18 cellular contexts compared by ENCODE assay signal in genomic region chr9:17003576-17004240, GRCh38.
DNase-seq lines count a peak whose midpoint lies in the region; ATAC-seq, FAIRE-seq and TF ChIP-seq lines count a peak whose summit lies in the region.
"Had no signal": no experiment of that assay in that cellular context is flagged by ENCODE, and none has a peak within 500 bp of the region (broad histone marks: within the 10 kb centered on the region; RNA-seq: fewer than 3 reads in every experiment).

No MANE protein-coding gene starts in this region.

- no peak overlapping the region for H3K9ac ChIP-seq in SK-N-MC (ENCODE audit: insufficient read length)
- H3K9ac ChIP-seq: parathyroid adenoma had no signal

- H4K20me1 ChIP-seq in GM23338 (replicated peaks; ENCODE audit: insufficient read depth) = no peaks in the 10 kb centered on the region

- H3F3A ChIP-seq in GM23338 (replicated peaks; ENCODE audit: low read depth) = no peaks in the 10 kb centered on the region

- no peak for TF ChIP-seq CTCF in GM23338 (conservative IDR thresholded peaks at IDR 0.05; ENCODE audit: low read depth in 2 of 2)
- TF ChIP-seq CTCF in fibroblast of mammary gland (conservative IDR thresholded peaks at IDR 0.05; ENCODE audit: control insufficient read depth, insufficient read depth, low read depth, low read length) = no peak
- no peak for TF ChIP-seq CTCF in D721Med (IDR thresholded peaks at IDR 0.05; ENCODE audit: insufficient read depth, missing control alignments)
- TF ChIP-seq CTCF in psoas muscle (IDR thresholded peaks at IDR 0.05) = no peak

- H3K4me1 Mint-ChIP-seq in GM23338 = peaks cover 12% of the 10 kb centered on the region; the same call in 2 of the 3 replicates
- H3K4me1 Mint-ChIP-seq: activated naive CD4-positive, alpha-beta T cell treated with anti-CD3 and anti-CD28 coated beads, Interleukin-2, amount 10 ng/mL, durations not matched to agents 7 days and 5 days; stimulated activated effector memory CD8-positive, alpha-beta T cell treated with anti-CD3 and anti-CD28 coated beads, Interleukin-12 subunit alpha, Interleukin-12 subunit beta, amount 100 ng/mL, for 72 hours had no signal

- no peak for FAIRE-seq in D721Med (lab: Jason Lieb, UNC)
- FAIRE-seq: frontal cortex had no signal

- H3K4me2 ChIP-seq in GM23338 = no peak overlapping the region

- H3K27ac ChIP-seq in GM23338 (ENCODE audit: low read depth) (peak overlapping the region; percentile 9; the same call in 1 of the 2 replicates), SK-N-MC (peak overlapping the region; percentile 87; the same call in 1 of the 2 replicates), psoas muscle (no peak overlapping the region), aorta (ENCODE audit: low read depth in 1 of 2, low read length in 2 of 2) (no peak overlapping the region)
- H3K27ac ChIP-seq: breast epithelium, parathyroid adenoma, spleen had no signal

- H3K36me3 ChIP-seq in GM23338 (ENCODE audit: insufficient read depth) (no peaks in the 10 kb centered on the region), SK-N-MC (ENCODE audit: insufficient read depth, low read length) (no peaks in the 10 kb centered on the region), psoas muscle (ENCODE audit: insufficient read depth in 1 of 2, low read depth in 1 of 2) (no peaks in the 10 kb centered on the region), aorta (ENCODE audit: control insufficient read depth in 1 of 2, insufficient read depth in 2 of 2, low read length in 1 of 2) (no peaks in the 10 kb centered on the region), H7 (replicated peaks; ENCODE audit: control insufficient read depth, insufficient read depth, low read length) (no peaks in the 10 kb centered on the region)
- H3K36me3 ChIP-seq: breast epithelium, spleen, tibial nerve had no signal

- no peaks in the 10 kb centered on the region; the same call in 1 of the 2 replicates for H3K9me2 ChIP-seq in GM23338 (ENCODE audit: insufficient read depth)

- WGBS in psoas muscle, 3 donors = 91 to 100% (median 94%) methylated on average over 1 of the region's 1 CpG
- WGBS in aorta, 2 donors = 85 to 92% methylated on average over 1 of the region's 1 CpG

- H3K27ac Mint-ChIP-seq in GM23338 = no peak overlapping the region
- H3K27ac Mint-ChIP-seq: activated naive CD4-positive, alpha-beta T cell treated with anti-CD3 and anti-CD28 coated beads, Interleukin-2, amount 10 ng/mL, durations not matched to agents 7 days and 5 days; stimulated activated effector memory CD8-positive, alpha-beta T cell treated with anti-CD3 and anti-CD28 coated beads, Interleukin-12 subunit alpha, Interleukin-12 subunit beta, amount 100 ng/mL, for 72 hours had no signal

- H3K27me3 ChIP-seq in GM23338 (ENCODE audit: insufficient read depth) = no peaks in the 10 kb centered on the region
- H3K27me3 ChIP-seq in psoas muscle (ENCODE audit: insufficient read depth in 3 of 3, low read length in 2 of 3) = no peaks in the 10 kb centered on the region
- no peaks in the 10 kb centered on the region for H3K27me3 ChIP-seq in aorta (ENCODE audit: control insufficient read depth in 1 of 2, insufficient read depth in 2 of 2, low read length in 1 of 2)
- no peaks in the 10 kb centered on the region for H3K27me3 ChIP-seq in H7 (ENCODE audit: control insufficient read depth, insufficient read depth, low read length)
- H3K27me3 ChIP-seq: breast epithelium, tibial nerve had no signal

- H3K4me3 Mint-ChIP-seq in GM23338 = no peak overlapping the region
- H3K4me3 Mint-ChIP-seq: activated naive CD4-positive, alpha-beta T cell treated with anti-CD3 and anti-CD28 coated beads, Interleukin-2, amount 10 ng/mL, durations not matched to agents 7 days and 5 days; stimulated activated effector memory CD8-positive, alpha-beta T cell treated with anti-CD3 and anti-CD28 coated beads, Interleukin-12 subunit alpha, Interleukin-12 subunit beta, amount 100 ng/mL, for 72 hours had no signal

- H3K79me2 ChIP-seq in GM23338 (replicated peaks; ENCODE audit: insufficient read depth) = no peaks in the 10 kb centered on the region
- H3K79me2 ChIP-seq: parathyroid adenoma had no signal

- H3K4me1 ChIP-seq in GM23338 (ENCODE audit: insufficient read depth) (peaks cover 11% of the 10 kb centered on the region), psoas muscle (peaks cover 7% of the 10 kb centered on the region), aorta (ENCODE audit: control insufficient read depth in 1 of 2, insufficient read depth in 2 of 2, low read length in 2 of 2) (peaks cover 0 to 1% of the 10 kb centered on the region in 2 donors)
- H3K4me1 ChIP-seq: breast epithelium, parathyroid adenoma, spleen had no signal

- no peaks in the 10 kb centered on the region for H3K27me3 Mint-ChIP-seq in GM23338 (ENCODE audit: insufficient read depth, low read depth, poor library complexity)
- H3K27me3 Mint-ChIP-seq: activated naive CD4-positive, alpha-beta T cell treated with anti-CD3 and anti-CD28 coated beads, Interleukin-2, amount 10 ng/mL, durations not matched to agents 7 days and 5 days had no signal

- H2AFZ ChIP-seq in GM23338 = peak overlapping the region; percentile 25; the same call in 1 of the 2 replicates
- H2AFZ ChIP-seq: parathyroid adenoma had no signal

- intact Hi-C loops in psoas muscle (cut with DNase I) = no loop called here
- intact Hi-C loops in aorta (cut with DNase I) = no loop called here

- no peaks in the 10 kb centered on the region for H3K9me3 ChIP-seq in SK-N-MC (ENCODE audit: low read depth, low read length)
- H3K9me3 ChIP-seq in psoas muscle = no peaks in the 10 kb centered on the region
- H3K9me3 ChIP-seq in aorta (ENCODE audit: control insufficient read depth, low read length) = no peaks in the 10 kb centered on the region
- H3K9me3 ChIP-seq: breast epithelium, tibial nerve had no signal

- DNase-seq in GM23338 (ENCODE audit: low spot score) (no peak), SK-N-MC (ENCODE audit: low read depth, low spot score) (no peak), fibroblast of mammary gland (ENCODE audit: low read depth) (peak; percentile 87), skeletal muscle cell (ENCODE audit: low read depth) (peak; percentile 67), D721Med (ENCODE audit: insufficient read length, low spot score) (no peak), psoas muscle (no peak), aorta (no peak), H7 (no peak)
- DNase-seq: activated CD4-positive, alpha-beta T cell treated with anti-CD3 and anti-CD28 coated beads, Interleukin-2, amount 50 U/mL, for 1 hour; activated naive CD4-positive, alpha-beta T cell treated with anti-CD3 and anti-CD28 coated beads, Interleukin-2, amount 10 ng/mL, durations not matched to agents 7 days and 5 days; left ventricle myocardium superior; NCI-H345; spleen had no signal

- H3K9me3 Mint-ChIP-seq in GM23338 = no peaks in the 10 kb centered on the region
- H3K9me3 Mint-ChIP-seq: activated naive CD4-positive, alpha-beta T cell treated with anti-CD3 and anti-CD28 coated beads, Interleukin-2, amount 10 ng/mL, durations not matched to agents 7 days and 5 days had no signal

- H3K4me3 ChIP-seq in GM23338 (no peak overlapping the region), SK-N-MC (no peak overlapping the region), fibroblast of mammary gland (ENCODE audit: control insufficient read depth, low read depth, low read length) (no peak overlapping the region), skeletal muscle cell (ENCODE audit: low read depth, low read length) (no peak overlapping the region), psoas muscle (no peak overlapping the region), aorta (ENCODE audit: low read length in 2 of 2) (no peak overlapping the region), H7 (ENCODE audit: insufficient read depth, low read depth, low read length) (no peak overlapping the region)
- H3K4me3 ChIP-seq: breast epithelium, spleen, tibial nerve had no signal

- no peaks in the 10 kb centered on the region for H3K36me3 Mint-ChIP-seq in GM23338 (ENCODE audit: low read depth)
- H3K36me3 Mint-ChIP-seq: activated naive CD4-positive, alpha-beta T cell treated with anti-CD3 and anti-CD28 coated beads, Interleukin-2, amount 10 ng/mL, durations not matched to agents 7 days and 5 days; stimulated activated effector memory CD8-positive, alpha-beta T cell treated with anti-CD3 and anti-CD28 coated beads, Interleukin-12 subunit alpha, Interleukin-12 subunit beta, amount 100 ng/mL, for 72 hours had no signal

- ATAC-seq in GM23338 (no peak), psoas muscle (no peak), aorta (ENCODE audit: low FRiP score) (no peak)
- ATAC-seq: left ventricle myocardium superior; stimulated activated effector memory CD8-positive, alpha-beta T cell treated with anti-CD3 and anti-CD28 coated beads, Interleukin-12 subunit alpha, Interleukin-12 subunit beta, amount 100 ng/mL, for 72 hours had no signal

TF ChIP-seq in GM23338, 12 proteins besides CTCF, POLR2A, EP300 and RAD21 (continues in another document):
- no peak for TF ChIP-seq ZNF331 (CRISPR knock-in tag; IDR thresholded peaks at IDR 0.05; ENCODE audit: low read depth)
- TF ChIP-seq CREB1 (CRISPR knock-in tag; IDR thresholded peaks at IDR 0.05; ENCODE audit: low read depth) = no peak
- TF ChIP-seq EZH2phosphoT487 (IDR thresholded peaks at IDR 0.05; ENCODE audit: unreplicated experiment) = no peak
- TF ChIP-seq POLR2AphosphoS5 (IDR thresholded peaks at IDR 0.05; ENCODE audit: low read depth) = no peak
- no peak for TF ChIP-seq ZNF114 (CRISPR knock-in tag; IDR thresholded peaks at IDR 0.05)
- no peak for TF ChIP-seq STAT1 (IDR thresholded peaks at IDR 0.05; ENCODE audit: unreplicated experiment)

Comparison
In these comparisons a context has a peak if more than half of its experiments do, and no peak if none do; other contexts are left out.
1. DNase-seq: peak in fibroblast of mammary gland (single experiment) and skeletal muscle cell (single experiment); none in GM23338 (single experiment), SK-N-MC (single experiment), D721Med (single experiment), psoas muscle (0 of 2), aorta (0 of 2) and H7 (single experiment).
2. H3K27ac ChIP-seq: peak in GM23338 (single experiment) and SK-N-MC (single experiment); none in psoas muscle (single experiment) and aorta (0 of 2).